27 cellular contexts compared by ENCODE assay signal in the genomic region with DNA sequence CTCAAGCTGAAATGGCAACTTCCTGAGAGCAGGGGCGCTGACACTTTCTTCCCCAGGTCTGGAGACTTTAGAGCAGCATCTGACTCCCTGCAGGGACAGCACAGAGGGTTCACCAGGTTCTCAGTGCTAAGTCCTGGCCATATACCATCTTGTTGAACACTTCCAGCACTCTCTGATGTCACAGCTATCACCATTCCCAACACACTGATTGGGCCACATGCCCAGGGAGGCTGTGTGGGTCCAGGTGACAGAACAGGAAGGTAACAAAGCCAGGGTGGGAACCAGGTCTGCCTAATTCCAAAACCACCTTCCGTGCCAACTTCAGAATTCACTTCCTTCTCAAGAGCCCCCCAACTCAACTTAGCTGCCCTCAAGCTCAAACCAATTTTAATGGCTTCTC. TPM values are rescaled to one million over a fixed set of nuclear protein-coding genes. Genes with fewer than 3 reads are reported as not detected.
"Had no signal": no experiment of that assay in that cellular context is flagged by ENCODE, and none has a peak within 500 bp of the region (broad histone marks: within the 10 kb centered on the region; RNA-seq: fewer than 3 reads in every experiment).

No MANE protein-coding gene starts in this region.

- ATAC-seq: left colon; naive thymus-derived CD8-positive, alpha-beta T cell; stimulated activated naive CD8-positive, alpha-beta T cell treated with anti-CD3 and anti-CD28 coated beads, Interleukin-15, Interleukin-2, amounts not matched to agents 100 U/mL and 50 U/mL, for 24 hours; T-helper 17 cell had no signal

- H3K36me3 ChIP-seq: brain microvascular endothelial cell, transverse colon had no signal

- H3K27ac ChIP-seq: ascending aorta, brain microvascular endothelial cell, testis, transverse colon had no signal

- H3K4me1 ChIP-seq: testis, transverse colon had no signal

- DNase-seq: activated CD4-positive, alpha-beta memory T cell treated with anti-CD3 and anti-CD28 coated beads, Interleukin-2, amount 10 ng/mL, durations not matched to agents 7 days and 5 days; activated CD4-positive, alpha-beta T cell treated with anti-CD3 and anti-CD28 coated beads, Interleukin-2, amount 10 ng/mL, durations not matched to agents 24 days and 14 days; activated CD4-positive, CD25-positive, alpha-beta regulatory T cell treated with anti-CD3 and anti-CD28 coated beads, Interleukin-2, amount 50 U/mL, for 72 hours; activated CD8-positive, alpha-beta memory T cell treated with anti-CD3 and anti-CD28 coated beads, Interleukin-2, amount 50 U/mL, for 48 hours; activated gamma-delta T cell; activated naive CD4-positive, alpha-beta T cell treated with anti-CD3 and anti-CD28 coated beads, Interleukin-2, amount 10 ng/mL, durations not matched to agents 7 days and 5 days; activated naive CD8-positive, alpha-beta T cell treated with anti-CD3 and anti-CD28 coated beads, Interleukin-2, amount 10 ng/mL, durations not matched to agents 7 days and 5 days; activated T-cell treated with anti-CD3 and anti-CD28 coated beads, Interleukin-2, amount 50 U/mL, for 24 hours; caudate nucleus; hippocampal formation; left colon; naive thymus-derived CD8-positive, alpha-beta T cell; nucleus accumbens; right cardiac atrium; stimulated activated CD4-positive, alpha-beta T cell treated with anti-CD3 and anti-CD28 coated beads, Interleukin-12 subunit alpha, Interleukin-12 subunit beta, amount 100 ng/mL, for 4 hours; stimulated activated CD4-positive, alpha-beta T cell treated with anti-CD3 and anti-CD28 coated beads, Interleukin-4, amount 100 ng/mL, for 1 hour; stimulated activated naive CD8-positive, alpha-beta T cell treated with anti-CD3 and anti-CD28 coated beads, Interleukin-15, Interleukin-2, amounts not matched to agents 100 U/mL and 50 U/mL, for 24 hours; T-helper 17 cell; testis; transverse colon had no signal

- H3K9me3 Mint-ChIP-seq: activated naive CD8-positive, alpha-beta T cell treated with anti-CD3 and anti-CD28 coated beads, Interleukin-2, amount 10 ng/mL, durations not matched to agents 7 days and 5 days; mesothelial cell of epicardium; neural crest cell had no signal

- H3K9me3 ChIP-seq: ascending aorta, testis, transverse colon had no signal

- H3K4me3 Mint-ChIP-seq: activated CD4-positive, alpha-beta memory T cell treated with anti-CD3 and anti-CD28 coated beads, Interleukin-2, amount 10 ng/mL, durations not matched to agents 7 days and 5 days; activated CD4-positive, alpha-beta T cell treated with anti-CD3 and anti-CD28 coated beads, Interleukin-2, amount 10 ng/mL, durations not matched to agents 24 days and 14 days; activated naive CD4-positive, alpha-beta T cell treated with anti-CD3 and anti-CD28 coated beads, Interleukin-2, amount 10 ng/mL, durations not matched to agents 7 days and 5 days; activated naive CD8-positive, alpha-beta T cell treated with anti-CD3 and anti-CD28 coated beads, Interleukin-2, amount 10 ng/mL, durations not matched to agents 7 days and 5 days; activated T-cell treated with anti-CD3 and anti-CD28 coated beads, Interleukin-2, amount 50 U/mL, for 24 hours; mesothelial cell of epicardium; naive thymus-derived CD8-positive, alpha-beta T cell; neural crest cell had no signal

- FAIRE-seq: endothelial cell of umbilical vein, keratinocyte had no signal

- H3K27me3 ChIP-seq: ascending aorta, testis had no signal

- H3K4me1 Mint-ChIP-seq: activated CD4-positive, alpha-beta memory T cell treated with anti-CD3 and anti-CD28 coated beads, Interleukin-2, amount 10 ng/mL, durations not matched to agents 7 days and 5 days; activated CD4-positive, alpha-beta T cell treated with anti-CD3 and anti-CD28 coated beads, Interleukin-2, amount 10 ng/mL, durations not matched to agents 24 days and 14 days; activated naive CD4-positive, alpha-beta T cell treated with anti-CD3 and anti-CD28 coated beads, Interleukin-2, amount 10 ng/mL, durations not matched to agents 7 days and 5 days; neural crest cell had no signal

- H3K27ac Mint-ChIP-seq: activated CD4-positive, alpha-beta memory T cell treated with anti-CD3 and anti-CD28 coated beads, Interleukin-2, amount 10 ng/mL, durations not matched to agents 7 days and 5 days; activated CD4-positive, alpha-beta T cell treated with anti-CD3 and anti-CD28 coated beads, Interleukin-2, amount 10 ng/mL, durations not matched to agents 24 days and 14 days; activated naive CD4-positive, alpha-beta T cell treated with anti-CD3 and anti-CD28 coated beads, Interleukin-2, amount 10 ng/mL, durations not matched to agents 7 days and 5 days; activated naive CD8-positive, alpha-beta T cell treated with anti-CD3 and anti-CD28 coated beads, Interleukin-2, amount 10 ng/mL, durations not matched to agents 7 days and 5 days; activated T-cell treated with anti-CD3 and anti-CD28 coated beads, Interleukin-2, amount 50 U/mL, for 24 hours; mesothelial cell of epicardium; T-helper 17 cell had no signal

- H3K36me3 Mint-ChIP-seq: activated naive CD4-positive, alpha-beta T cell treated with anti-CD3 and anti-CD28 coated beads, Interleukin-2, amount 10 ng/mL, durations not matched to agents 7 days and 5 days; activated naive CD8-positive, alpha-beta T cell treated with anti-CD3 and anti-CD28 coated beads, Interleukin-2, amount 10 ng/mL, durations not matched to agents 7 days and 5 days; mesothelial cell of epicardium had no signal

- H3K4me3 ChIP-seq: ascending aorta, testis, transverse colon had no signal

RNA-seq across cellular contexts. Expression of a gene that starts 4.3 kb away (rescaled TPM):
- total RNA-seq: activated CD4-positive, alpha-beta memory T cell treated with anti-CD3 and anti-CD28 coated beads, Interleukin-2, amount 10 ng/mL, durations not matched to agents 7 days and 5 days; activated CD4-positive, alpha-beta T cell treated with anti-CD3 and anti-CD28 coated beads, Interleukin-2, amount 10 ng/mL, durations not matched to agents 24 days and 14 days; activated naive CD8-positive, alpha-beta T cell treated with anti-CD3 and anti-CD28 coated beads, Interleukin-2, amount 10 ng/mL, durations not matched to agents 7 days and 5 days; liver; mesothelial cell of epicardium; naive thymus-derived CD8-positive, alpha-beta T cell; neural crest cell; T-helper 17 cell had no signal
